Comparison of ENCODE assay signal across 24 cellular contexts in genomic region chr14:75619598-75619997, GRCh38.
"Had no signal": no experiment of that assay in that cellular context is flagged by ENCODE, and none has a peak within 500 bp of the region (broad histone marks: within the 10 kb centered on the region; RNA-seq: fewer than 3 reads in every experiment).

No MANE protein-coding gene starts in this region.

- H3K4me1 Mint-ChIP-seq: activated naive CD8-positive, alpha-beta T cell treated with anti-CD3 and anti-CD28 coated beads for 36 hours; natural killer cell; T-cell had no signal

- H3K27me3 ChIP-seq: foreskin keratinocyte, transverse colon had no signal

- H3K4me3 ChIP-seq: coronary artery, transverse colon had no signal

- H3K27ac Mint-ChIP-seq: activated naive CD8-positive, alpha-beta T cell treated with anti-CD3 and anti-CD28 coated beads for 36 hours; activated T-helper 2 cell treated with anti-CD3 and anti-CD28 coated beads, Interferon-gamma antibody, Interleukin-2, Interleukin-4, amounts not matched to agents 10 μg/mL and 5 μg/mL and 100 μg/mL, durations not matched to agents 14 hours and 24 hours and 36 hours; natural killer cell; stimulated activated naive CD8-positive, alpha-beta T cell treated with anti-CD3 and anti-CD28 coated beads, Interleukin-15, Interleukin-2, amounts not matched to agents 100 ng/mL and 50 ng/mL, for 24 hours; T-cell; T-helper 2 cell treated with Interferon-gamma antibody and Interleukin-4, amounts not matched to agents 5 μg/mL and 100 μg/mL, for 36 hours had no signal

- H3K36me3 Mint-ChIP-seq: activated naive CD8-positive, alpha-beta T cell treated with anti-CD3 and anti-CD28 coated beads for 36 hours; natural killer cell had no signal

- H3K36me3 ChIP-seq: transverse colon had no signal

- H3K9me3 ChIP-seq: transverse colon had no signal

- H3K4me1 ChIP-seq: foreskin keratinocyte had no signal

- H3K27ac ChIP-seq: coronary artery, foreskin keratinocyte had no signal

- H3K4me3 Mint-ChIP-seq: activated naive CD8-positive, alpha-beta T cell treated with anti-CD3 and anti-CD28 coated beads for 36 hours; activated T-cell treated with anti-CD3 and anti-CD28 coated beads, Interleukin-2, amount 50 U/mL, for 4 hours; natural killer cell; stimulated activated naive CD8-positive, alpha-beta T cell treated with anti-CD3 and anti-CD28 coated beads, Interleukin-15, Interleukin-2, amounts not matched to agents 100 ng/mL and 50 ng/mL, for 24 hours; T-cell; T-helper 2 cell treated with Interferon-gamma antibody and Interleukin-4, amounts not matched to agents 5 μg/mL and 100 μg/mL, for 36 hours had no signal

- H3K9me3 Mint-ChIP-seq: activated naive CD8-positive, alpha-beta T cell treated with anti-CD3 and anti-CD28 coated beads for 36 hours; natural killer cell; stimulated activated naive CD8-positive, alpha-beta T cell treated with anti-CD3 and anti-CD28 coated beads, Interleukin-15, Interleukin-2, amounts not matched to agents 100 ng/mL and 50 ng/mL, for 24 hours; T-helper 2 cell treated with Interferon-gamma antibody and Interleukin-4, amounts not matched to agents 5 μg/mL and 100 μg/mL, for 36 hours had no signal

- DNase-seq: activated CD4-positive, alpha-beta T cell treated with anti-CD3 and anti-CD28 coated beads for 1 hour; activated CD4-positive, alpha-beta T cell treated with anti-CD3 and anti-CD28 coated beads, Interleukin-2, amount 50 U/mL, for 1 hour; activated CD8-positive, alpha-beta memory T cell treated with anti-CD3 and anti-CD28 coated beads for 24 hours; activated CD8-positive, alpha-beta memory T cell treated with anti-CD3 and anti-CD28 coated beads, Interleukin-2, amount 50 U/mL, for 4 hours; activated naive CD4-positive, alpha-beta T cell; activated naive CD8-positive, alpha-beta T cell treated with anti-CD3 and anti-CD28 coated beads for 36 hours; activated T-cell treated with anti-CD3 and anti-CD28 coated beads, Interleukin-2, amount 50 U/mL, for 4 hours; amniotic stem cell; cerebellar nuclear complex; erythroblast; foreskin keratinocyte; kidney; mammary epithelial cell; midbrain; natural killer cell; stimulated activated CD4-positive, alpha-beta T cell treated with anti-CD3 and anti-CD28 coated beads, Interleukin-12 subunit alpha, Interleukin-12 subunit beta, amount 100 ng/mL, for 4 hours; stimulated activated CD4-positive, alpha-beta T cell treated with anti-CD3 and anti-CD28 coated beads, Interleukin-4, amount 100 ng/mL, for 4 hours; substantia nigra; T-cell; transverse colon had no signal

- H3K27me3 Mint-ChIP-seq: activated naive CD8-positive, alpha-beta T cell treated with anti-CD3 and anti-CD28 coated beads for 36 hours; stimulated activated naive CD8-positive, alpha-beta T cell treated with anti-CD3 and anti-CD28 coated beads, Interleukin-15, Interleukin-2, amounts not matched to agents 100 ng/mL and 50 ng/mL, for 24 hours; T-cell had no signal
